ENCODE assay signal across 8 cellular contexts in genomic region chr19:14090509-14091085, GRCh38. TPM values are rescaled to one million over a fixed set of nuclear protein-coding genes. Genes with fewer than 3 reads are reported as not detected.
DNase-seq lines count a peak whose midpoint lies in the region; TF ChIP-seq lines count a peak whose summit lies in the region.

SAMD1 (minus strand) TSS chr19:14090751.

- DNase-seq in DMS79 (lab: John Stamatoyannopoulos, UW) (peak; percentile 29), H4 (ENCODE audit: low spot score) (peak; percentile 75), MM.1S (peak; percentile 82), T-helper 1 cell (peak; percentile 79 to 86 (median 83)), amniotic epithelial cell (ENCODE audit: low read depth) (peak; percentile 84), left ventricle myocardium inferior (peak; percentile 95), posterior vena cava (ENCODE audit: low spot score) (peak; percentile 97), tibial artery (peak; percentile 93 to 96)

- H3K27ac ChIP-seq in MM.1S (ENCODE audit: low read length), result peak within 1 kb of the TSS; percentile 46; the same call in 1 of the 2 replicates
- peak within 1 kb of the TSS; percentile 98 for H3K27ac ChIP-seq in left ventricle myocardium inferior (replicated peaks)
- H3K27ac ChIP-seq in tibial artery, result peak within 1 kb of the TSS; percentile 94 to 99

- H4K20me1 ChIP-seq in MM.1S (ENCODE audit: insufficient read depth, low read length), result no peaks in the 10 kb centered on the region

- TF ChIP-seq CTCF in MM.1S (IDR thresholded peaks at IDR 0.05; ENCODE audit: low read length) (no peak), left ventricle myocardium inferior (IDR thresholded peaks at IDR 0.05; ENCODE audit: borderline replicate concordance) (no peak), tibial artery (IDR thresholded peaks at IDR 0.05) (no peak)

- H3F3A ChIP-seq in MM.1S (ENCODE audit: insufficient read depth, low read length), result no peaks in the 10 kb centered on the region; the same call in 1 of the 2 replicates

- peaks cover 3% of the 10 kb centered on the region; the same call in 1 of the 2 replicates for H3K4me1 ChIP-seq in MM.1S (ENCODE audit: low read length)
- H3K4me1 ChIP-seq in left ventricle myocardium inferior, result peaks cover 24% of the 10 kb centered on the region
- H3K4me1 ChIP-seq in tibial artery, result peaks cover 0 to 20% (median 15%) of the 10 kb centered on the region in 4 donors

- no peaks in the 10 kb centered on the region for H3K9me2 ChIP-seq in MM.1S (replicated peaks; ENCODE audit: insufficient read depth, low read length)

- H3K9me3 ChIP-seq in MM.1S (replicated peaks; ENCODE audit: insufficient read depth, low read length), result no peaks in the 10 kb centered on the region
- peaks cover 12% of the 10 kb centered on the region for H3K9me3 ChIP-seq in left ventricle myocardium inferior (replicated peaks)
- peaks cover 0 to 8% (median 0%) of the 10 kb centered on the region in 3 donors for H3K9me3 ChIP-seq in tibial artery

- H3K27me3 ChIP-seq in MM.1S (replicated peaks; ENCODE audit: insufficient read depth, low read length) (no peaks in the 10 kb centered on the region), left ventricle myocardium inferior (ENCODE audit: low read depth) (no peaks in the 10 kb centered on the region), tibial artery (no peaks in the 10 kb centered on the region)

- H2AFZ ChIP-seq in MM.1S (ENCODE audit: low read length), result peak within 1 kb of the TSS; percentile 80

- H3K4me3 ChIP-seq in MM.1S (ENCODE audit: low read length) (peak within 1 kb of the TSS; percentile 95), left ventricle myocardium inferior (peak within 1 kb of the TSS; percentile 95), tibial artery (peak within 1 kb of the TSS; percentile 71 to 86)

- peak within 1 kb of the TSS; percentile 100 for H3K4me2 ChIP-seq in MM.1S (ENCODE audit: low read depth, low read length)

- H3K9ac ChIP-seq in MM.1S (ENCODE audit: low read length), result peak within 1 kb of the TSS; percentile 78

- intact Hi-C loops in left ventricle myocardium inferior (cut with micrococcal nuclease), result no loop called here
- intact Hi-C loops in posterior vena cava (cut with DNase I), result no loop called here
- intact Hi-C loops in tibial artery (cut with DNase I; ENCODE audit: low total_unique reads), result no loop called here

- H3K79me2 ChIP-seq in MM.1S (ENCODE audit: low read length), result no peaks in the 10 kb centered on the region

- H3K36me3 ChIP-seq in MM.1S (replicated peaks; ENCODE audit: insufficient read depth, low read length) (no peaks in the 10 kb centered on the region), left ventricle myocardium inferior (peaks cover 28% of the 10 kb centered on the region), tibial artery (peaks cover 0 to 15% (median 11%) of the 10 kb centered on the region in 3 donors)

RNA-seq across cellular contexts. Expression of gene SAMD1, which starts in this region (rescaled TPM):
- 20.0 and 21.8 TPM in 2 replicates for total RNA-seq in H4 (2014; rRNA removed; shearing (Covaris generic))
- total RNA-seq in left ventricle myocardium inferior, result 46.7 TPM
- 10 to 100 TPM; 22.7 to 23.6 TPM for total RNA-seq in posterior vena cava

Comparison
In these comparisons a context has a peak if more than half of its experiments do, and no peak if none do; other contexts are left out.
1. Peak in every context shown above with its lines: DNase-seq, H3K4me3 ChIP-seq and H3K27ac ChIP-seq.
2. DNase-seq: peak in every context shown above with its lines; median percentile 97 in posterior vena cava; 95 in left ventricle myocardium inferior; 94 in tibial artery; 84 in amniotic epithelial cell; 83 in T-helper 1 cell; 82 in MM.1S; 75 in H4; 29 in DMS79.
3. H3K27ac ChIP-seq: peak in every context shown above with its lines; median percentile 98 in left ventricle myocardium inferior; 96 in tibial artery; 46 in MM.1S.